15 cellular contexts compared by ENCODE assay signal in genomic region chr3:183163563-183163962, GRCh38. TPM values are rescaled to one million over a fixed set of nuclear protein-coding genes. Genes with fewer than 3 reads are reported as not detected.
DNase-seq lines count a peak whose midpoint lies in the region; ATAC-seq and TF ChIP-seq lines count a peak whose summit lies in the region.
"Had no signal": no experiment of that assay in that cellular context is flagged by ENCODE, and none has a peak within 500 bp of the region (broad histone marks: within the 10 kb centered on the region; RNA-seq: fewer than 3 reads in every experiment).

No MANE protein-coding gene starts in this region.

- peaks cover 39% of the 10 kb centered on the region for H3K4me1 Mint-ChIP-seq in activated T-cell treated with anti-CD3 and anti-CD28 coated beads, Interleukin-2, amount 50 U/mL, for 72 hours (ENCODE audit: low read depth)
- H3K4me1 Mint-ChIP-seq in WTC11: peaks cover 10% of the 10 kb centered on the region
- peaks cover 10 to 11% of the 10 kb centered on the region in 2 donors for H3K4me1 Mint-ChIP-seq in effector memory CD8-positive, alpha-beta T cell (ENCODE audit: low read depth in 2 of 2)
- H3K4me1 Mint-ChIP-seq in stimulated activated memory B cell treated with anti-CD40 and anti-IgM and Interleukin-4, amounts not matched to agents 10 μg/mL and 1 μg/mL and 100 μg/mL, for 72 hours: peaks cover 30% of the 10 kb centered on the region

- no peak for ATAC-seq in activated T-cell treated with anti-CD3 and anti-CD28 coated beads, Interleukin-2, amount 50 U/mL, for 72 hours (replicated peaks in 1 of 2)
- no peak for ATAC-seq in WTC11
- no peak for ATAC-seq in effector memory CD8-positive, alpha-beta T cell (replicated peaks)
- ATAC-seq in stimulated activated memory B cell treated with anti-CD40 and anti-IgM and Interleukin-4, amounts not matched to agents 10 μg/mL and 1 μg/mL and 100 μg/mL, for 72 hours: no peak
- ATAC-seq in HG03439 (IDR thresholded peaks at IDR 0.05; ENCODE audit: unreplicated experiment): no peak

- DNase-seq in activated T-cell treated with anti-CD3 and anti-CD28 coated beads, Interleukin-2, amount 50 U/mL, for 72 hours: no peak
- DNase-seq in activated T-cell treated with anti-CD3 and anti-CD28 coated beads for 4 hours (no peak), WTC11 (ENCODE audit: low spot score) (no peak), pons (ENCODE audit: low spot score) (no peak), NCI-H1436 treated with DMSO at 0.1 percent for 48 hours (lab: John Stamatoyannopoulos, UW) (no peak)
- DNase-seq in effector memory CD8-positive, alpha-beta T cell: no peak
- DNase-seq: adrenal gland; COR-L47; effector memory CD4-positive, alpha-beta T cell; islet precursor cell; Karpas-422; NCI-H1417; substantia nigra had no signal

- H3K27ac Mint-ChIP-seq in activated T-cell treated with anti-CD3 and anti-CD28 coated beads, Interleukin-2, amount 50 U/mL, for 72 hours: no peak overlapping the region
- no peak overlapping the region for H3K27ac Mint-ChIP-seq in WTC11
- H3K27ac Mint-ChIP-seq in effector memory CD8-positive, alpha-beta T cell: peak overlapping the region; percentile 41 to 67
- H3K27ac Mint-ChIP-seq in stimulated activated memory B cell treated with anti-CD40 and anti-IgM and Interleukin-4, amounts not matched to agents 10 μg/mL and 1 μg/mL and 100 μg/mL, for 72 hours: peak overlapping the region; percentile 52

- CTCF ChIA-PET in WTC11 (lab: Charles Lee): interaction anchor here (0.9 to 1.6 kb wide), 2 partner anchors 13 to 219 kb away, joined by 3 to 6 read pairs; no protein-coding TSS in a partner anchor

- H3K4me3 Mint-ChIP-seq in activated T-cell treated with anti-CD3 and anti-CD28 coated beads, Interleukin-2, amount 50 U/mL, for 72 hours: peak overlapping the region; percentile 92 to 95
- H3K4me3 Mint-ChIP-seq in WTC11: peak overlapping the region; percentile 63
- H3K4me3 Mint-ChIP-seq in effector memory CD8-positive, alpha-beta T cell: peak overlapping the region; percentile 87 to 96
- H3K4me3 Mint-ChIP-seq in stimulated activated memory B cell treated with anti-CD40 and anti-IgM and Interleukin-4, amounts not matched to agents 10 μg/mL and 1 μg/mL and 100 μg/mL, for 72 hours: peak overlapping the region; percentile 71

- POLR2A ChIA-PET in WTC11 (lab: Charles Lee): no interaction called here

- H3K27me3 Mint-ChIP-seq in activated T-cell treated with anti-CD3 and anti-CD28 coated beads, Interleukin-2, amount 50 U/mL, for 72 hours (ENCODE audit: low read depth): peaks cover 7% of the 10 kb centered on the region
- peaks cover 46% of the 10 kb centered on the region for H3K27me3 Mint-ChIP-seq in WTC11 (ENCODE audit: low read depth)
- H3K27me3 Mint-ChIP-seq in effector memory CD8-positive, alpha-beta T cell: no peaks in the 10 kb centered on the region
- peaks cover 57% of the 10 kb centered on the region for H3K27me3 Mint-ChIP-seq in stimulated activated memory B cell treated with anti-CD40 and anti-IgM and Interleukin-4, amounts not matched to agents 10 μg/mL and 1 μg/mL and 100 μg/mL, for 72 hours

- no peaks in the 10 kb centered on the region for H3K36me3 Mint-ChIP-seq in activated T-cell treated with anti-CD3 and anti-CD28 coated beads, Interleukin-2, amount 50 U/mL, for 72 hours (ENCODE audit: insufficient read depth in 2 of 2)
- no peaks in the 10 kb centered on the region for H3K36me3 Mint-ChIP-seq in WTC11
- peaks cover 8% of the 10 kb centered on the region for H3K36me3 Mint-ChIP-seq in effector memory CD8-positive, alpha-beta T cell (ENCODE audit: insufficient read depth)
- no peaks in the 10 kb centered on the region for H3K36me3 Mint-ChIP-seq in stimulated activated memory B cell treated with anti-CD40 and anti-IgM and Interleukin-4, amounts not matched to agents 10 μg/mL and 1 μg/mL and 100 μg/mL, for 72 hours

- H3K9me3 Mint-ChIP-seq in activated T-cell treated with anti-CD3 and anti-CD28 coated beads, Interleukin-2, amount 50 U/mL, for 72 hours: no peaks in the 10 kb centered on the region
- H3K9me3 Mint-ChIP-seq in WTC11: no peaks in the 10 kb centered on the region
- no peaks in the 10 kb centered on the region for H3K9me3 Mint-ChIP-seq in effector memory CD8-positive, alpha-beta T cell
- H3K9me3 Mint-ChIP-seq in stimulated activated memory B cell treated with anti-CD40 and anti-IgM and Interleukin-4, amounts not matched to agents 10 μg/mL and 1 μg/mL and 100 μg/mL, for 72 hours: peaks cover 10% of the 10 kb centered on the region

- no peak for TF ChIP-seq CTCF in WTC11 (IDR thresholded peaks at IDR 0.05)

TF ChIP-seq in WTC11, 78 proteins besides CTCF, POLR2A, EP300 and RAD21:
- TF ChIP-seq OVOL2 (CRISPR knock-in tag; IDR thresholded peaks at IDR 0.05; ENCODE audit: borderline replicate concordance): no peak
- no peak for TF ChIP-seq CREB1 (CRISPR knock-in tag; IDR thresholded peaks at IDR 0.05)
- no peak for TF ChIP-seq NFE2L1 (CRISPR knock-in tag; IDR thresholded peaks at IDR 0.05)
- no peak for TF ChIP-seq ARID4B (CRISPR knock-in tag; IDR thresholded peaks at IDR 0.05; ENCODE audit: borderline replicate concordance)
- TF ChIP-seq PRRX2 (CRISPR knock-in tag; IDR thresholded peaks at IDR 0.05): no peak
- no peak for TF ChIP-seq NFATC4 (CRISPR knock-in tag; IDR thresholded peaks at IDR 0.05)
- no peak for TF ChIP-seq ETV6 (CRISPR knock-in tag; IDR thresholded peaks at IDR 0.05)
- TF ChIP-seq CDX4 (CRISPR knock-in tag; IDR thresholded peaks at IDR 0.05; ENCODE audit: borderline replicate concordance): no peak

RNA-seq across cellular contexts. Expression of gene LAMP3, which starts 1.0 kb away (rescaled TPM):
- 10 to 100 TPM; 14.7 to 19.8 TPM for total RNA-seq in activated T-cell treated with anti-CD3 and anti-CD28 coated beads, Interleukin-2, amount 50 U/mL, for 72 hours
- 0.39 to 0.53 TPM (median 0.44 TPM) in 3 replicates for total RNA-seq in WTC11 (2021)

Comparison
In these comparisons a context has a peak if more than half of its experiments do, and no peak if none do; other contexts are left out.
1. H3K27ac Mint-ChIP-seq: peak in effector memory CD8-positive, alpha-beta T cell (2 of 2) and stimulated activated memory B cell treated with anti-CD40 and anti-IgM and Interleukin-4, amounts not matched to agents 10 μg/mL and 1 μg/mL and 100 μg/mL, for 72 hours (single experiment); none in activated T-cell treated with anti-CD3 and anti-CD28 coated beads, Interleukin-2, amount 50 U/mL, for 72 hours (single experiment) and WTC11 (single experiment).
2. RNA of gene LAMP3, which starts 1.0 kb away (total RNA-seq): 14.7 to 19.8 TPM in activated T-cell treated with anti-CD3 and anti-CD28 coated beads, Interleukin-2, amount 50 U/mL, for 72 hours; 0.39 to 0.53 TPM in WTC11; every median in the first group is over 10 times any median in the second.
3. Peak in every context shown above with its lines, with median percentiles within 50 percentile points of each other: H3K4me3 Mint-ChIP-seq.